ENCODE assay signal across 8 cellular contexts in genomic region chr7:32892521-32893224, GRCh38. TPM values are rescaled to one million over a fixed set of nuclear protein-coding genes. Genes with fewer than 3 reads are reported as not detected.
A peak's percentile ranks its signal among the peaks of the same experiment; 100 is the strongest.
DNase-seq lines count a peak whose midpoint lies in the region; ATAC-seq and TF ChIP-seq lines count a peak whose summit lies in the region.

No MANE protein-coding gene starts in this region.

- H3K27me3 Mint-ChIP-seq in naive thymus-derived CD8-positive, alpha-beta T cell = peaks cover 0 to 4% (median 0%) of the 10 kb centered on the region in 5 donors

- TF ChIP-seq EP300 in stomach (IDR thresholded peaks at IDR 0.05) = no peak

- H3K27ac ChIP-seq in stomach = peak overlapping the region; percentile 98 to 100 (median 99)

- peaks cover 0 to 4% (median 0%) of the 10 kb centered on the region in 3 donors for H3K36me3 Mint-ChIP-seq in naive thymus-derived CD8-positive, alpha-beta T cell

- in situ Hi-C loops in GM13977 (cut with MboI; ENCODE audit: low pct_unique_long_range_greater_than_20kb, low sequenced_read_pairs, unreplicated experiment) = no loop called here

- intact Hi-C loops in stomach (cut with DNase I; ENCODE audit: low total_unique reads) = no loop called here

- no peaks in the 10 kb centered on the region for H3K36me3 ChIP-seq in stomach

- TF ChIP-seq CTCF in GM13977 (IDR thresholded peaks at IDR 0.05; ENCODE audit: extremely low read depth, insufficient read depth, missing control alignments) (no peak), fibroblast of mammary gland (conservative IDR thresholded peaks at IDR 0.05; ENCODE audit: control insufficient read depth, insufficient read depth, low read depth, low read length) (no peak), stomach (IDR thresholded peaks at IDR 0.05) (no peak)

- 0 to 2% (median 1%) methylated on average over 14 to 22 of the region's 22 CpGs for WGBS in stomach, 5 donors

- TF ChIP-seq POLR2A in stomach (IDR thresholded peaks at IDR 0.05) = no peak

- peak overlapping the region; percentile 60 for H3K4me3 ChIP-seq in fibroblast of mammary gland (ENCODE audit: control insufficient read depth, low read depth, low read length)
- peak overlapping the region; percentile 78 to 97 (median 96) for H3K4me3 ChIP-seq in stomach

- POLR2A ChIA-PET in naive thymus-derived CD8-positive, alpha-beta T cell (lab: Charles Lee) = interaction anchor here (1.0 to 5.0 kb wide), 11 partner anchors 9 to 397 kb away, joined by 3 to 50 read pairs (median 22); partner anchors contain the start of genes AVL9, BBS9, NT5C3A and RP9

- ATAC-seq in HG03457 (IDR thresholded peaks at IDR 0.05; ENCODE audit: unreplicated experiment) (peak; percentile 18), GM19324 (IDR thresholded peaks at IDR 0.05; ENCODE audit: low FRiP score, unreplicated experiment) (no peak)
- ATAC-seq in naive thymus-derived CD8-positive, alpha-beta T cell = peak; percentile 18 to 19

- peaks cover 20 to 49% (median 38%) of the 10 kb centered on the region in 4 donors for H3K4me1 Mint-ChIP-seq in naive thymus-derived CD8-positive, alpha-beta T cell

- DNase-seq in GM13977 (ENCODE audit: low spot score) (peak; percentile 30), OCI-M2 (lab: John Stamatoyannopoulos, UW; ENCODE audit: unreplicated experiment) (peak; percentile 51), fibroblast of mammary gland (ENCODE audit: low read depth) (peak; percentile 65), stomach (peak; percentile 36)
- peak; percentile 14 to 16 for DNase-seq in activated T-helper 1 cell treated with anti-CD3 and anti-CD28 coated beads, Interleukin-2, amount 50 U/mL, for 16 hours (ENCODE audit: low read depth in 1 of 2, low spot score in 1 of 2)
- peak in 9 of 10 donors; percentile 32 to 71 (median 49) for DNase-seq in naive thymus-derived CD8-positive, alpha-beta T cell

- no peaks in the 10 kb centered on the region for H3K9me3 Mint-ChIP-seq in naive thymus-derived CD8-positive, alpha-beta T cell

- peak overlapping the region; percentile 96 to 100 (median 99) for H3K27ac Mint-ChIP-seq in naive thymus-derived CD8-positive, alpha-beta T cell

- H3K9me3 ChIP-seq in stomach = no peaks in the 10 kb centered on the region

- H3K4me3 Mint-ChIP-seq in naive thymus-derived CD8-positive, alpha-beta T cell = peak overlapping the region; percentile 88 to 97 (median 94)

- H3K27me3 ChIP-seq in stomach = no peaks in the 10 kb centered on the region

- H3K4me1 ChIP-seq in stomach = peaks cover 29 to 43% (median 35%) of the 10 kb centered on the region in 4 donors

RNA-seq across cellular contexts. Expression of gene KBTBD2, which starts 1.1 kb away (rescaled TPM):
- total RNA-seq in naive thymus-derived CD8-positive, alpha-beta T cell = 10 to 100 TPM; 58.5 to 64.6 TPM
- polyA plus RNA-seq in naive thymus-derived CD8-positive, alpha-beta T cell = 10 to 100 TPM; 15.7 to 24.7 (median 16.2) TPM
- 10 to 100 TPM in 4 of 5 donors, 1 to 10 TPM in 1; 9.0 to 90.3 (median 21.9) TPM for total RNA-seq in stomach
- 10 to 100 TPM in 2 of 3 donors, 1 to 10 TPM in 1; 9.9 to 13.9 (median 11.8) TPM for polyA plus RNA-seq in stomach

Comparison
In these comparisons a context has a peak if more than half of its experiments do, and no peak if none do; other contexts are left out.
1. DNase-seq: peak in every context shown above with its lines; median percentile 65 in fibroblast of mammary gland; 51 in OCI-M2; 49 in naive thymus-derived CD8-positive, alpha-beta T cell; 36 in stomach; 30 in GM13977; 15 in activated T-helper 1 cell treated with anti-CD3 and anti-CD28 coated beads, Interleukin-2, amount 50 U/mL, for 16 hours.